8 cellular contexts compared by ENCODE assay signal in the genomic region with DNA sequence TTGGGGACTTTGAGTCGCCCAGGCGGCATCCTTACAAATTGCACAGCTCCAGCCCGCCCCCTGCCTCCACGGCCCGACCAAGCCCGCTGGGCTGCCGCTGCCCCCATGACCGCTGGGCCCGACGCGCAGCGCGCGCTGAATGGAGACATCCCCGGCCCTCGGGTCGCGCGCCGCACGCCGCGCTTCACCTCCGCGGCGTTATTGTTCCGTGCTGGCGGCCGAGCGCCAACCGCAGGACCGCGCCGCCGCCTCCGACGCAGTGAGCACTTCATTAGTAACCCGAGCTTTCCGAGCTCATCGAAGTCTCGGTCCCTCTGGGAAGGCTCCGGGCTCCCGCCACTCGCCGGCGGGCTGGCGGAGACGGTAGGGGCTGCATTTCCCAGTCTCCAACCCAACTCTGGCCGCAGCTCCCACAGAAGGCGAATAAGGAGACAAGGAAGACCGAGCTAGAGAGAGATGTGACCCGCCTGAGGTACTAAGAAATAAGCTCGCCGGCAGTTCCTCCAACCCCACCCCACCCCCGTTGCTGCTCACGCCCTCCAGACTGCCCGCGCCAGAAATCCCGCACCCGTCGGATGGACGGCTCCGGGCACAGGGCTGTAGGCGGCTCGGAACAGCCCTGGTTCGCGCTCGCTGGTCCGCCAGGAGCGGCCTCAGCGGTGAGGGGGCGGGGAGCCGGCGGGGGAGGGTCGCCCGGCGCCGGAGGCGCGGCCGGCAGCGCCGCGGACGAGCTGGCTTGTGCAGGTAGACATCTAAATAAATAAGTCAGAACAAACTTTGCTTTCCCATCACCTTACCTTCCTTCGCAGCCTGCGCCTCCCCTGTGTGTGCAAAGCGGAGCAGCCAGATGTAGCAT. TPM values are rescaled to one million over a fixed set of nuclear protein-coding genes. Genes with fewer than 3 reads are reported as not detected.
DNase-seq lines count a peak whose midpoint lies in the region; ATAC-seq and TF ChIP-seq lines count a peak whose summit lies in the region.

No MANE protein-coding gene starts in this region.

- no peak overlapping the region for H3K27ac ChIP-seq in KMS-11
- H3K27ac ChIP-seq in heart left ventricle = peak overlapping the region in 10 of 12 donors; percentile 5 to 85 (median 66)

- TF ChIP-seq CTCF in GM12865 (IDR thresholded peaks at IDR 0.05; ENCODE audit: insufficient read depth, low read depth, low read length, missing control alignments) = no peak
- TF ChIP-seq CTCF in KMS-11 (conservative IDR thresholded peaks at IDR 0.05; ENCODE audit: low read depth, low read length) = no peak
- TF ChIP-seq CTCF in heart left ventricle (IDR thresholded peaks at IDR 0.05) = peak in 5 of 12 donors; percentile 20 to 45 (median 34)

- no peaks in the 10 kb centered on the region for H3K9me3 ChIP-seq in heart left ventricle

- peak overlapping the region; percentile 68 for H2AFZ ChIP-seq in KMS-11 (ENCODE audit: low read depth)

- intact Hi-C loops in heart left ventricle (cut with DNase I) = loop anchor here in 2 of 10 donors (1.0 to 5.0 kb wide), 2 partner anchors 196 to 381 kb away; no protein-coding TSS in a partner anchor

- no peaks in the 10 kb centered on the region for H3K36me3 ChIP-seq in KMS-11 (ENCODE audit: insufficient read depth)
- no peaks in the 10 kb centered on the region for H3K36me3 ChIP-seq in heart left ventricle

- H3K4me3 ChIP-seq in GM12865 (ENCODE audit: low read depth, low read length) (peak overlapping the region; percentile 46), KMS-11 (IDR thresholded peaks at IDR 0.05; ENCODE audit: insufficient read depth, low read depth, low read length) (no peak overlapping the region), heart left ventricle (peak overlapping the region; percentile 31 to 73 (median 60))

- TF ChIP-seq POLR2A in heart left ventricle (IDR thresholded peaks at IDR 0.05) = no peak

- H3K27me3 ChIP-seq in KMS-11 (ENCODE audit: insufficient read depth, low read depth) (no peaks in the 10 kb centered on the region), heart left ventricle (peaks cover 4 to 85% (median 58%) of the 10 kb centered on the region in 9 donors)

- H3K4me1 ChIP-seq in KMS-11 (ENCODE audit: low read depth, poor library complexity, severe bottlenecking) = peaks cover 4% of the 10 kb centered on the region
- H3K4me1 ChIP-seq in heart left ventricle = peaks cover 0 to 30% (median 11%) of the 10 kb centered on the region in 12 donors

- no peak overlapping the region for H3K9ac ChIP-seq in KMS-11

- peak in 3 of 4 donors; percentile 31 to 43 (median 33) for ATAC-seq in heart left ventricle

- 0 to 6% (median 1%) methylated on average over 6 to 88 of the region's 88 CpGs for WGBS in heart left ventricle, 4 donors

- DNase-seq in GM12865 (ENCODE audit: low read depth) (no peak), heart left ventricle (peak; percentile 31 to 58 (median 39)), occipital lobe (lab: John Stamatoyannopoulos, UW) (peak; percentile 62), activated gamma-delta T cell treated with Interleukin-2 at 50 U/mL for 16 hours (no peak), GDM1 (lab: John Stamatoyannopoulos, UW) (no peak), middle frontal gyrus (ENCODE audit: extremely low spot score, low spot score) (no peak)
- peak; percentile 47 for DNase-seq in activated CD8-positive, alpha-beta memory T cell treated with anti-CD3 and anti-CD28 coated beads, Interleukin-2, amount 50 U/mL, for 48 hours

- peak overlapping the region; percentile 76 for H3K4me2 ChIP-seq in KMS-11

- no peaks in the 10 kb centered on the region for H4K20me1 ChIP-seq in KMS-11 (ENCODE audit: insufficient read depth)

- H3K79me2 ChIP-seq in KMS-11 (ENCODE audit: insufficient read depth, low read depth) = no peaks in the 10 kb centered on the region

RNA-seq across cellular contexts. Expression of a gene that starts 0.7 kb away (rescaled TPM):
- total RNA-seq in heart left ventricle = 10 to 100 TPM in 1 of 9 donors, 1 to 10 TPM in 8; 2.1 to 12.1 (median 3.1) TPM
- 1 to 10 TPM; 1.3 to 1.5 TPM for polyA plus RNA-seq in heart left ventricle
- 102 TPM for total RNA-seq in occipital lobe

Comparison
In these comparisons a context has a peak if more than half of its experiments do, and no peak if none do; other contexts are left out.
1. DNase-seq: peak in activated CD8-positive, alpha-beta memory T cell treated with anti-CD3 and anti-CD28 coated beads, Interleukin-2, amount 50 U/mL, for 48 hours (single experiment), heart left ventricle (5 of 5) and occipital lobe (single experiment); none in GM12865 (single experiment), activated gamma-delta T cell treated with Interleukin-2 at 50 U/mL for 16 hours (single experiment), GDM1 (single experiment) and middle frontal gyrus (single experiment).